Comparison of ENCODE assay signal across 29 cellular contexts in genomic region chr22:41787331-41787730, GRCh38.
"Had no signal": no experiment of that assay in that cellular context is flagged by ENCODE, and none has a peak within 500 bp of the region (broad histone marks: within the 10 kb centered on the region; RNA-seq: fewer than 3 reads in every experiment).

No MANE protein-coding gene starts in this region.

- H3K27ac ChIP-seq: body of pancreas, colonic mucosa, epithelial cell of prostate, esophagus squamous epithelium, gastrocnemius medialis, left ventricle myocardium inferior, suprapubic skin, tibial artery, upper lobe of right lung, VCaP had no signal

- ATAC-seq: activated CD4-positive, CD25-positive, alpha-beta regulatory T cell treated with anti-CD3 and anti-CD28 coated beads, Interleukin-2, amount 50 U/mL, for 24 hours; activated naive CD4-positive, alpha-beta T cell treated with anti-CD3 and anti-CD28 coated beads, Interleukin-2, amount 50 U/mL, for 72 hours; body of pancreas; gastrocnemius medialis; right cardiac atrium; upper lobe of right lung had no signal

- H3K4me1 ChIP-seq: body of pancreas, colonic mucosa, esophagus squamous epithelium, gastrocnemius medialis, left ventricle myocardium inferior, suprapubic skin, tibial artery, upper lobe of right lung had no signal

- H3K27me3 ChIP-seq: body of pancreas, colonic mucosa, esophagus squamous epithelium, gastrocnemius medialis, suprapubic skin, upper lobe of right lung had no signal

- H3K9me3 ChIP-seq: body of pancreas, colonic mucosa, esophagus squamous epithelium, gastrocnemius medialis, left ventricle myocardium inferior, suprapubic skin, tibial artery, upper lobe of right lung had no signal

- H3K4me3 ChIP-seq: body of pancreas, colonic mucosa, esophagus squamous epithelium, gastrocnemius medialis, left ventricle myocardium inferior, lung, suprapubic skin, tibial artery, upper lobe of right lung had no signal

- H3K27me3 Mint-ChIP-seq: activated T-cell treated with anti-CD3 and anti-CD28 coated beads, Interleukin-2, amount 50 U/mL, for 24 hours had no signal

- DNase-seq: activated CD4-positive, alpha-beta T cell treated with anti-CD3 and anti-CD28 coated beads for 48 hours; activated CD4-positive, alpha-beta T cell treated with anti-CD3 and anti-CD28 coated beads, Interleukin-2, amount 50 U/mL, for 48 hours; activated CD8-positive, alpha-beta memory T cell treated with anti-CD3 and anti-CD28 coated beads, Interleukin-2, amount 50 U/mL, for 4 hours; activated gamma-delta T cell; activated T-cell treated with anti-CD3 and anti-CD28 coated beads, Interleukin-2, amount 50 U/mL, for 24 hours; body of pancreas; cerebellar nuclear complex; colonic mucosa; effector CD8-positive, alpha-beta T cell; esophagus squamous epithelium; gastrocnemius medialis; glutamatergic neuron; islet precursor cell; left ventricle myocardium inferior; mesendoderm; right cardiac atrium; stimulated activated CD4-positive, alpha-beta T cell treated with anti-CD3 and anti-CD28 coated beads, Interleukin-15, amount 100 ng/mL, for 24 hours; stimulated activated CD4-positive, alpha-beta T cell treated with anti-CD3 and anti-CD28 coated beads, Interleukin-2, amount 100 ng/mL, for 24 hours; stimulated activated naive CD4-positive, alpha-beta T cell; T-helper 9 cell; tibial artery; upper lobe of right lung had no signal

- H3K4me1 Mint-ChIP-seq: nephron had no signal

- H3K4me3 Mint-ChIP-seq: activated T-cell treated with anti-CD3 and anti-CD28 coated beads, Interleukin-2, amount 50 U/mL, for 24 hours; nephron had no signal

- H3K27ac Mint-ChIP-seq: nephron had no signal

- H3K36me3 ChIP-seq: colonic mucosa, esophagus squamous epithelium, gastrocnemius medialis, left ventricle myocardium inferior, suprapubic skin, tibial artery, upper lobe of right lung had no signal

- H3K9me3 Mint-ChIP-seq: activated naive CD4-positive, alpha-beta T cell treated with anti-CD3 and anti-CD28 coated beads, Interleukin-2, amount 50 U/mL, for 72 hours; activated T-cell treated with anti-CD3 and anti-CD28 coated beads, Interleukin-2, amount 50 U/mL, for 24 hours had no signal
